8 cellular contexts compared by ENCODE assay signal in the genomic region with DNA sequence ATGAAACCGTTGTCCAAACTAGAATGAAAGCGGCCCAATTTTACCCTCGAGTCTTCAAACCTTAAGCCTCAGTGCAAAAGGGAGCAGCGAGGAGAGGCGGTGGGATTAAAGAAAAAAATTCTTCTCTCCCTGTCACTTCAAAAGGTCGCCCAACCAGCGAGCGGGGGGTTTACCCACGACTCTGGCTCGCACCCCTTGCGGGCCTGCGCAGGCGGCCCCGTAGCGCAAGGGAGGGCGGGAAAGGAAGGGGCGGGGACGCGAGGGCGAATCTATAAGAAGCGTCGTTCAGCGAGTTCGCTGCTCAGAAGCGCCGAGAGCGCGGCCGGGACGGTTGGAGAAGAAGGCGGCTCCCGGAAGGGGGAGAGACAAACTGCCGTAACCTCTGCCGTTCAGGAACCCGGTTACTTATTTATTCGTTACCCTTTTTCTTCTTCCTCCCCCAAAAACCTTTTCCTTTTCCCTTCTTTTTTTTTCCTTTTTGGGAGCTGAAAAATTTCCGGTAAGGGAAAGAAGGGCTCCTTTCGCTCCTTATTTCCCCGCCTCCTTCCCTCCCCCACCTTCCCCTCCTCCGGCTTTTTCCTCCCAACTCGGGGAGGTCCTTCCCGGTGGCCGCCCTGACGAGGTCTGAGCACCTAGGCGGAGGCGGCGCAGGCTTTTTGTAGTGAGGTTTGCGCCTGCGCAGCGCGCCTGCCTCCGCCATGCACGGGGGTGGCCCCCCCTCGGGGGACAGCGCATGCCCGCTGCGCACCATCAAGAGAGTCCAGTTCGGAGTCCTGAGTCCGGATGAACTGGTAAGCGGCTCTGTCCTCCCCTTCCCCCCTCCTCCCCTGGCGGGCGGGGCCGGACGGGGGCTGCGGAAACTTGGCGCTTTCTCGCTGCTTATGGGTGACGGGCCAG. TPM values are rescaled to one million over a fixed set of nuclear protein-coding genes. Genes with fewer than 3 reads are reported as not detected.
DNase-seq lines count a peak whose midpoint lies in the region; ATAC-seq and TF ChIP-seq lines count a peak whose summit lies in the region.

A gene (plus strand): TSS at position 300 of the 897 bp plus-strand sequence.

- H3K36me3 ChIP-seq in A673 (ENCODE audit: insufficient read depth, low read length, poor library complexity, severe bottlenecking) (no peaks in the 10 kb centered on the region), breast epithelium (no peaks in the 10 kb centered on the region)

- TF ChIP-seq POLR2A in breast epithelium (IDR thresholded peaks at IDR 0.05) = peak; percentile 100

- H3K9me3 ChIP-seq in A673 (ENCODE audit: low read depth, low read length, poor library complexity, severe bottlenecking) = no peaks in the 10 kb centered on the region
- no peaks in the 10 kb centered on the region for H3K9me3 ChIP-seq in breast epithelium
- no peaks in the 10 kb centered on the region for H3K9me3 ChIP-seq in iPS-18c (ENCODE audit: control insufficient read depth, insufficient read depth, low read length)

- peak; percentile 98 for DNase-seq in A673 (ENCODE audit: low spot score)
- peak; percentile 92 for DNase-seq in NCI-H2196 (lab: John Stamatoyannopoulos, UW; ENCODE audit: unreplicated experiment)
- peak; percentile 98 to 99 for DNase-seq in breast epithelium (ENCODE audit: low spot score in 2 of 2)

- CTCF ChIA-PET in A673 (lab: Charles Lee) = interaction anchor here (0.6 kb wide), 1 partner anchor 128 kb away, joined by 3 read pairs; no protein-coding TSS in a partner anchor

- BruUV-seq in A673 (replicated peaks; lab: Mats Ljungman, UMichigan) = no TSS peak

- H3K4me3 ChIP-seq in A673 (ENCODE audit: low read depth, low read length, poor library complexity, severe bottlenecking) = peak within 1 kb of the TSS; percentile 91
- H3K4me3 ChIP-seq in breast epithelium = peak within 1 kb of the TSS; percentile 46 to 76 (median 68)
- H3K4me3 ChIP-seq in iPS-18c (ENCODE audit: insufficient read depth, low read depth, low read length) = peak within 1 kb of the TSS; percentile 77
- peak within 1 kb of the TSS; percentile 45 to 79 (median 57) for H3K4me3 ChIP-seq in skin epidermis

- 0 out of 2 replicates have a peak, but pooled peaks have one; percentile 14 for TF ChIP-seq CTCF in A673 (conservative IDR thresholded peaks at IDR 0.05; ENCODE audit: low read depth, low read length)
- TF ChIP-seq CTCF in VCaP (conservative IDR thresholded peaks at IDR 0.05) = no peak
- peak in 1 of 3 donors; percentile 45 for TF ChIP-seq CTCF in breast epithelium (IDR thresholded peaks at IDR 0.05)

- H3K27me3 ChIP-seq in A673 (replicated peaks; ENCODE audit: insufficient read depth, low read depth, low read length, poor library complexity) = no peaks in the 10 kb centered on the region
- no peaks in the 10 kb centered on the region for H3K27me3 ChIP-seq in breast epithelium

- intact Hi-C loops in A673 (cut with micrococcal nuclease; ENCODE audit: unreplicated experiment) (loop anchor here (1.0 to 10.0 kb wide), 2 partner anchors 44 to 130 kb away; a partner anchor contains a TSS), breast epithelium (cut with DNase I; ENCODE audit: low total_unique reads) (loop anchor here (10.0 kb wide), 1 partner anchor 50 kb away; a partner anchor contains a TSS)

- H3K4me1 ChIP-seq in A673 (ENCODE audit: insufficient read depth, low read length, poor library complexity, severe bottlenecking) (peaks cover 39% of the 10 kb centered on the region), breast epithelium (peaks cover 12 to 24% of the 10 kb centered on the region in 2 donors)

- POLR2A ChIA-PET in A673 (lab: Charles Lee; ENCODE audit: low non-redundant PET) = interaction anchor here (0.6 to 0.7 kb wide), 8 partner anchors 16 to 687 kb away, joined by 3 to 9 read pairs (median 4); a partner anchor contains a TSS

- peak; percentile 63 for ATAC-seq in GM18868 (IDR thresholded peaks at IDR 0.05; ENCODE audit: unreplicated experiment)
- peak; percentile 50 for ATAC-seq in HG03108 (IDR thresholded peaks at IDR 0.05; ENCODE audit: unreplicated experiment)

- H3K27ac ChIP-seq in A673 (ENCODE audit: low read depth, low read length, poor library complexity, severe bottlenecking) (peak within 1 kb of the TSS; percentile 100), VCaP (peak within 1 kb of the TSS; percentile 95), breast epithelium (peak within 1 kb of the TSS; percentile 99), skin epidermis (peak within 1 kb of the TSS; percentile 94 to 100 (median 99))

RNA-seq across cellular contexts. Expression of the gene that starts here (rescaled TPM):
- 330 and 341 TPM in 2 replicates for total RNA-seq in A673 (2021)
- 100 to 1,000 TPM in 1 of 3 donors, 10 to 100 TPM in 2; 64.2 to 174 (median 88.7) TPM for total RNA-seq in breast epithelium

Comparison
In these comparisons a context has a peak if more than half of its experiments do, and no peak if none do; other contexts are left out.
1. Peak in every context shown above with its lines: DNase-seq, ATAC-seq, H3K4me3 ChIP-seq and H3K27ac ChIP-seq.